ENCODE assay signal across 1 cellular context in genomic region chr1:40818264-40818961, GRCh38.
A peak's percentile ranks its signal among the peaks of the same experiment; 100 is the strongest.
TF ChIP-seq lines count a peak whose summit lies in the region.

No MANE protein-coding gene starts in this region.

TF ChIP-seq in HEK293, 187 proteins besides CTCF, POLR2A, EP300 and RAD21 (continued from another document):
- TF ChIP-seq ZNF26 (tag by site-specific recombination; IDR thresholded peaks at IDR 0.05), result no peak
- TF ChIP-seq KLF10 (tag by site-specific recombination; IDR thresholded peaks at IDR 0.05), result peak; percentile 26; the same call in 1 of the 2 replicates
- TF ChIP-seq ZNF596 (tag by site-specific recombination; IDR thresholded peaks at IDR 0.05), result no peak
